8 cellular contexts compared by ENCODE assay signal in the genomic region with DNA sequence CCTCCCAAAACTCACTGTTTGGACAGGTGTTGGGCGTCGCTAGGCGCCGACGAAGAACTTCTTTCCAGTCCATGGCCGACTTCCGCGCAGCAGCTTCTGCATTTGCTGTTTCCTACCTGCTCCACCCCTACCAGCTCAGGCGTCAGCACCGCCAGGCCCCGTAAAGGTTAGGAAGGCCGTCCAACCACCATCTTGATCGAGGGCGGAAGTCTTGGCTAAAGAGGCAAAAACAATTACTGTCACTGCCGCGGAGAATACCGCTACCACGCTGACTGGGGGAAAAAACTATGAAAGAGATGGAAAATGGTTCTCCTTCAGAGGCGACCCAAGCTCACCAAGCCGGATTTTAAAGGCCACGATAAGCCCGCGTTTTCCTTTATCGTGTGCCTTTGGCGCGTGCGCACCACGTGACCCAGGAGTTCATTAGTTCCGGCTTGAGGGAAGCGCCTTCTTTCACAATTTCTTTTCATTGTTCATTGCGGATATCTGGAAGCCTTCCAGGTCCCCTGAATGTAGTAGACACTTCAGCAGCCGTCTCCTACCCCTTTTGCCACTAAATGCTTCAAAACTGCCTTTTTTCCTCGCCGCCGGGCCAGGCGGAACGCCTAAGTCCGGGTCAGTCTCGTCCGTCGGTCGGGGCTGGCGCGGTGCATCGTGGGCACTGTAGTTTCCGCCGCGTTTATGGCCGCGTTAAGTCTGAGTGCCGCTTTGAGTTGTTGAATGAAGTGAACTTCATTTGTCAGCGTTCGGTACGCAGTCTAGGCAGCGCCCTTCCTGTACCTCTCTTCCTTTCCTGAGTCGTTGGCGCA. TPM values are rescaled to one million over a fixed set of nuclear protein-coding genes. Genes with fewer than 3 reads are reported as not detected.
DNase-seq lines count a peak whose midpoint lies in the region; ATAC-seq lines count a peak whose summit lies in the region.

A gene (minus strand): TSS at position 104 of the 809 bp plus-strand sequence. CDS start 31 bp downstream, at position 73.
A gene (plus strand): TSS at position 666 of the 809 bp plus-strand sequence. CDS start 694 bp downstream, outside the sequence.

- peak; percentile 75 for ATAC-seq in GM19468 (IDR thresholded peaks at IDR 0.05; ENCODE audit: extremely low read depth, unreplicated experiment)

- H3K4me1 Mint-ChIP-seq in CD8-positive, alpha-beta memory T cell = peaks cover 63 to 90% (median 90%) of the 10 kb centered on the region in 3 donors

- no peaks in the 10 kb centered on the region for H3K9me3 Mint-ChIP-seq in CD8-positive, alpha-beta memory T cell

- peaks cover 0 to 4% of the 10 kb centered on the region in 2 donors for H3K27me3 Mint-ChIP-seq in CD8-positive, alpha-beta memory T cell

- no peaks in the 10 kb centered on the region for H3K27me3 ChIP-seq in CD8-positive, alpha-beta memory T cell (ENCODE audit: insufficient read depth, low read length, poor library complexity, severe bottlenecking)
- no peaks in the 10 kb centered on the region for H3K27me3 ChIP-seq in effector memory CD4-positive, alpha-beta T cell (replicated peaks; ENCODE audit: control insufficient read depth, insufficient read depth, low read length, poor library complexity, severe bottlenecking)

- H3K4me1 ChIP-seq in CD8-positive, alpha-beta memory T cell (ENCODE audit: insufficient read depth, low read length) = peaks cover 44% of the 10 kb centered on the region
- H3K4me1 ChIP-seq in effector memory CD4-positive, alpha-beta T cell (ENCODE audit: control insufficient read depth, insufficient read depth, low read length, poor library complexity, severe bottlenecking) = peaks cover 28% of the 10 kb centered on the region

- peaks cover 2% of the 10 kb centered on the region for H3K36me3 ChIP-seq in CD8-positive, alpha-beta memory T cell (ENCODE audit: insufficient read depth, low read length)
- no peaks in the 10 kb centered on the region for H3K36me3 ChIP-seq in effector memory CD4-positive, alpha-beta T cell (ENCODE audit: control insufficient read depth, insufficient read depth, low read length)

- peak; percentile 87 to 96 (median 91) for DNase-seq in CD8-positive, alpha-beta memory T cell
- DNase-seq in HS-5 (ENCODE audit: low read depth) (peak; percentile 93), lung microvascular endothelial cell (ENCODE audit: low read depth in 2 of 2) (peak; percentile 92)
- DNase-seq in NK-92 treated with Interleukin-12 subunit alpha and Interleukin-12 subunit beta, amount 100 ng/mL, for 24 hours (lab: John Stamatoyannopoulos, UW) = peak; percentile 81
- peak; percentile 95 for DNase-seq in activated CD8-positive, alpha-beta memory T cell treated with anti-CD3 and anti-CD28 coated beads for 24 hours
- peak; percentile 82 to 92 (median 91) for DNase-seq in effector memory CD4-positive, alpha-beta T cell
- peak; percentile 79 to 83 (median 82) for DNase-seq in stimulated activated CD4-positive, alpha-beta T cell treated with anti-CD3 and anti-CD28 coated beads, TNF-alpha, amount 100 ng/mL, for 48 hours (ENCODE audit: low read depth in 3 of 3)

- peak within 1 kb of the TSS; percentile 95 for H3K4me3 ChIP-seq in CD8-positive, alpha-beta memory T cell (ENCODE audit: low read length)
- peak within 1 kb of the TSS; percentile 73 for H3K4me3 ChIP-seq in effector memory CD4-positive, alpha-beta T cell (ENCODE audit: insufficient read depth, low read depth, low read length, poor library complexity, severe bottlenecking)

- peaks cover 0 to 53% (median 11%) of the 10 kb centered on the region in 3 donors for H3K36me3 Mint-ChIP-seq in CD8-positive, alpha-beta memory T cell

- CTCF ChIA-PET in CD8-positive, alpha-beta memory T cell (lab: Charles Lee) = interaction anchor here (0.8 to 1.7 kb wide), 5 partner anchors 19 to 686 kb away, joined by 4 to 5 read pairs (median 4); a partner anchor contains a TSS

- no peaks in the 10 kb centered on the region for H3K9me3 ChIP-seq in CD8-positive, alpha-beta memory T cell (ENCODE audit: low read length)
- H3K9me3 ChIP-seq in effector memory CD4-positive, alpha-beta T cell (ENCODE audit: control insufficient read depth, low read length) = no peaks in the 10 kb centered on the region

- POLR2A ChIA-PET in CD8-positive, alpha-beta memory T cell (lab: Charles Lee) = interaction anchor here (0.6 to 4.1 kb wide), 12 partner anchors 8 to 687 kb away, joined by 3 to 37 read pairs (median 4); a partner anchor contains a TSS

- peak within 1 kb of the TSS; percentile 99 for H3K27ac ChIP-seq in CD8-positive, alpha-beta memory T cell (ENCODE audit: low read depth, low read length)
- peak within 1 kb of the TSS; percentile 99 for H3K27ac ChIP-seq in effector memory CD4-positive, alpha-beta T cell (ENCODE audit: insufficient read depth, low read length, poor library complexity, severe bottlenecking)

- H3K4me3 Mint-ChIP-seq in CD8-positive, alpha-beta memory T cell = peak within 1 kb of the TSS; percentile 95 to 99 (median 98)

- peak within 1 kb of the TSS; percentile 99 to 100 (median 100) for H3K27ac Mint-ChIP-seq in CD8-positive, alpha-beta memory T cell

RNA-seq across cellular contexts. Expression of the first gene that starts in this region (rescaled TPM):
- 10 to 100 TPM; 46.9 to 48.1 TPM for total RNA-seq in CD8-positive, alpha-beta memory T cell
- polyA plus RNA-seq in CD8-positive, alpha-beta memory T cell = 78.6 TPM
- total RNA-seq in lung microvascular endothelial cell = 39.2 and 43.7 TPM in 2 replicates

RNA-seq across cellular contexts. Expression of the second gene that starts in this region (rescaled TPM):
- 10 to 100 TPM; 36.2 to 39.9 TPM for total RNA-seq in CD8-positive, alpha-beta memory T cell
- 59.2 TPM for polyA plus RNA-seq in CD8-positive, alpha-beta memory T cell
- total RNA-seq in lung microvascular endothelial cell = 19.4 and 23.1 TPM in 2 replicates

Comparison
In these comparisons a context has a peak if more than half of its experiments do, and no peak if none do; other contexts are left out.
1. Peak in every context shown above with its lines: DNase-seq, ATAC-seq, H3K4me3 ChIP-seq and H3K27ac ChIP-seq.